ENCODE assay signal across 8 cellular contexts in genomic region chr19:46753420-46754155, GRCh38. TPM values are rescaled to one million over a fixed set of nuclear protein-coding genes. Genes with fewer than 3 reads are reported as not detected.
DNase-seq lines count a peak whose midpoint lies in the region; ATAC-seq and TF ChIP-seq lines count a peak whose summit lies in the region.

No MANE protein-coding gene starts in this region.

- ATAC-seq in GM18520 (IDR thresholded peaks at IDR 0.05; ENCODE audit: unreplicated experiment) (no peak), HG02588 (IDR thresholded peaks at IDR 0.05; ENCODE audit: unreplicated experiment) (no peak)

- POLR2A ChIA-PET in BJ (lab: Charles Lee): no interaction called here
- POLR2A ChIA-PET in HEK293T (lab: Yijun Ruan, JAX): interaction anchor here (0.7 to 1.1 kb wide), 3 partner anchors 35 to 88 kb away, joined by 3 to 5 read pairs (median 3); partner anchors contain the start of gene SLC1A5

- no peak overlapping the region for H3K9ac ChIP-seq in smooth muscle cell (ENCODE audit: low read depth)

- H3K4me3 ChIP-seq in BJ (ENCODE audit: low read depth, low read length): no peak overlapping the region
- H3K4me3 ChIP-seq in fibroblast of villous mesenchyme (ENCODE audit: low read depth, low read length): no peak overlapping the region
- no peak overlapping the region for H3K4me3 ChIP-seq in smooth muscle cell

- DNase-seq in BJ (ENCODE audit: low read depth) (no peak), HEK293T (ENCODE audit: extremely low spot score) (peak; percentile 61), NOMO-1 treated with dmso at 0.1 percent for 144 hours (lab: John Stamatoyannopoulos, UW; ENCODE audit: unreplicated experiment) (peak; percentile 57), activated T-cell treated with anti-CD3 and anti-CD28 coated beads for 1 hour (ENCODE audit: low read depth) (peak; percentile 60), fibroblast of villous mesenchyme (ENCODE audit: low read depth) (peak; percentile 24), smooth muscle cell (lab: John Stamatoyannopoulos, UW; ENCODE audit: unreplicated experiment) (no peak)

- no peak overlapping the region for H3K4me2 ChIP-seq in smooth muscle cell

- H3K36me3 ChIP-seq in BJ (ENCODE audit: control insufficient read depth, insufficient read depth, low read length) (peaks cover 11% of the 10 kb centered on the region), smooth muscle cell (ENCODE audit: low read depth) (no peaks in the 10 kb centered on the region)

- WGBS in smooth muscle cell (ENCODE audit: low lambda C conversion rate): 43% methylated on average over 4 of the region's 4 CpGs

- H3K9me3 ChIP-seq in smooth muscle cell (replicated peaks; ENCODE audit: low read depth): no peaks in the 10 kb centered on the region

- H4K20me1 ChIP-seq in smooth muscle cell (ENCODE audit: low read depth): peaks cover 5% of the 10 kb centered on the region

- no peaks in the 10 kb centered on the region for H3K79me2 ChIP-seq in smooth muscle cell (ENCODE audit: low read depth)

- H2AFZ ChIP-seq in smooth muscle cell (ENCODE audit: low read depth): no peak overlapping the region

- CTCF ChIA-PET in BJ (lab: Yijun Ruan, JAX): interaction anchor here (0.6 to 2.0 kb wide), 11 partner anchors 9 to 129 kb away, joined by 3 to 10 read pairs (median 4); no protein-coding TSS in a partner anchor
- CTCF ChIA-PET in HEK293T (lab: Yijun Ruan, JAX): interaction anchor here (0.7 to 1.6 kb wide), 5 partner anchors 12 to 335 kb away, joined by 3 to 9 read pairs (median 4); no protein-coding TSS in a partner anchor

- H3K4me1 ChIP-seq in smooth muscle cell (ENCODE audit: low read depth): no peaks in the 10 kb centered on the region

- no peak overlapping the region for H3K27ac ChIP-seq in smooth muscle cell (ENCODE audit: low read depth)

- TF ChIP-seq CTCF in BJ (IDR thresholded peaks at IDR 0.05; ENCODE audit: insufficient read depth, low read depth, low read length) (peak; percentile 57), fibroblast of villous mesenchyme (IDR thresholded peaks at IDR 0.05; ENCODE audit: insufficient read depth, low read depth, low read length) (peak; percentile 47), smooth muscle cell (IDR thresholded peaks at IDR 0.05; ENCODE audit: borderline replicate concordance, insufficient read depth, poor library complexity, severe bottlenecking) (peak; percentile 28)

- H3F3A ChIP-seq in smooth muscle cell (ENCODE audit: low read depth): no peaks in the 10 kb centered on the region

- no peaks in the 10 kb centered on the region for H3K27me3 ChIP-seq in BJ (ENCODE audit: control insufficient read depth, insufficient read depth, low read length)
- H3K27me3 ChIP-seq in smooth muscle cell (ENCODE audit: low read depth): no peaks in the 10 kb centered on the region

TF ChIP-seq in HEK293T, 16 proteins besides CTCF, POLR2A, EP300 and RAD21:
- TF ChIP-seq FOXK2 (IDR thresholded peaks at IDR 0.05): no peak

RNA-seq across cellular contexts. Expression of gene STRN4, which starts 7.3 kb away (rescaled TPM):
- polyA plus RNA-seq in BJ (2011; rRNA removed) (40.5 and 78.6 TPM in 2 replicates), smooth muscle cell (69.1 and 72.1 TPM in 2 replicates)
- polyA minus RNA-seq in BJ (2011; rRNA and poly(A)+ RNA removed): 57.7 and 65.0 TPM in 2 replicates
- total RNA-seq in fibroblast of villous mesenchyme (66.5 and 75.1 TPM in 2 replicates), smooth muscle cell (47.1 and 55.7 TPM in 2 replicates)

RNA-seq across cellular contexts. Expression of gene FKRP, which starts 7.7 kb away (rescaled TPM):
- polyA plus RNA-seq in BJ (2011; rRNA removed) (12.6 and 15.1 TPM in 2 replicates), smooth muscle cell (18.9 and 27.2 TPM in 2 replicates)
- polyA minus RNA-seq in BJ (2011; rRNA and poly(A)+ RNA removed): 4.5 and 5.4 TPM in 2 replicates
- total RNA-seq in fibroblast of villous mesenchyme (18.1 and 19.6 TPM in 2 replicates), smooth muscle cell (13.8 and 35.2 TPM in 2 replicates)

RNA-seq across cellular contexts. Expression of gene SLC1A5, which starts 34.8 kb away (rescaled TPM):
- 409 and 506 TPM in 2 replicates for polyA plus RNA-seq in BJ (2011; rRNA removed)
- 301 and 391 TPM in 2 replicates for polyA minus RNA-seq in BJ (2011; rRNA and poly(A)+ RNA removed)
- 196 and 224 TPM in 2 replicates for total RNA-seq in fibroblast of villous mesenchyme
- 101 TPM in 2 replicates for total RNA-seq in smooth muscle cell
- polyA plus RNA-seq in smooth muscle cell: 224 and 231 TPM in 2 replicates

RNA-seq across cellular contexts. Expression of gene PRKD2, which starts 36.7 kb away (rescaled TPM):
- 11.4 and 19.4 TPM in 2 replicates for polyA plus RNA-seq in BJ (2011; rRNA removed)
- 16.8 and 22.1 TPM in 2 replicates for polyA minus RNA-seq in BJ (2011; rRNA and poly(A)+ RNA removed)
- 11.7 and 12.2 TPM in 2 replicates for total RNA-seq in fibroblast of villous mesenchyme
- total RNA-seq in smooth muscle cell: 8.6 and 24.2 TPM in 2 replicates
- 34.6 and 45.9 TPM in 2 replicates for polyA plus RNA-seq in smooth muscle cell

Comparison
In these comparisons a context has a peak if more than half of its experiments do, and no peak if none do; other contexts are left out.
1. DNase-seq: peak in HEK293T (single experiment), NOMO-1 treated with dmso at 0.1 percent for 144 hours (single experiment), activated T-cell treated with anti-CD3 and anti-CD28 coated beads for 1 hour (single experiment) and fibroblast of villous mesenchyme (single experiment); none in BJ (single experiment) and smooth muscle cell (single experiment).
2. Peak in every context shown above with its lines, with median percentiles within 50 percentile points of each other: CTCF ChIP-seq.